14 cellular contexts compared by ENCODE assay signal in genomic region chr17:7711356-7711755, GRCh38. TPM values are rescaled to one million over a fixed set of nuclear protein-coding genes. Genes with fewer than 3 reads are reported as not detected.
A peak's percentile ranks its signal among the peaks of the same experiment; 100 is the strongest.
DNase-seq lines count a peak whose midpoint lies in the region; ATAC-seq and TF ChIP-seq lines count a peak whose summit lies in the region.
"Had no signal": no experiment of that assay in that cellular context is flagged by ENCODE, and none has a peak within 500 bp of the region (broad histone marks: within the 10 kb centered on the region; RNA-seq: fewer than 3 reads in every experiment).

No MANE protein-coding gene starts in this region.

- no peak overlapping the region for H3K23ac ChIP-seq in H9 (ENCODE audit: insufficient read length, low read depth, low read length)

- H3K4me1 ChIP-seq in H9 (ENCODE audit: insufficient read depth, low read length): peaks cover 3% of the 10 kb centered on the region

- no peak overlapping the region for H2BK120ac ChIP-seq in H9 (ENCODE audit: low read depth, low read length, poor library complexity, severe bottlenecking)

- H4K20me1 ChIP-seq in H9 (ENCODE audit: control insufficient read depth, insufficient read depth, insufficient read length): no peaks in the 10 kb centered on the region
- H4K20me1 ChIP-seq in neural cell (ENCODE audit: insufficient read depth): peaks cover under 1% of the 10 kb centered on the region

- POLR2A ChIA-PET in CD4-positive, alpha-beta T cell (lab: Charles Lee): no interaction called here

- no peak overlapping the region for H2BK15ac ChIP-seq in H9 (ENCODE audit: low read depth, low read length)

- H2AK5ac ChIP-seq in H9 (ENCODE audit: insufficient read length, low read length): no peak overlapping the region

- no peak overlapping the region for H3T11ph ChIP-seq in H9 (ENCODE audit: low read length)

- H3K4ac ChIP-seq in H9 (ENCODE audit: low read depth, low read length): no peak overlapping the region

- H3K27me3 ChIP-seq in H9 (ENCODE audit: insufficient read depth, low read length) (no peaks in the 10 kb centered on the region), brain microvascular endothelial cell (replicated peaks) (peaks cover 10% of the 10 kb centered on the region), neural cell (ENCODE audit: insufficient read depth, low read depth, low read length) (no peaks in the 10 kb centered on the region)
- peaks cover 51% of the 10 kb centered on the region for H3K27me3 ChIP-seq in CD4-positive, alpha-beta T cell (ENCODE audit: control insufficient read depth, insufficient read depth, low read length)
- H3K27me3 ChIP-seq: thyroid gland had no signal

- peaks cover 53% of the 10 kb centered on the region for H3K27me3 Mint-ChIP-seq in H9 (ENCODE audit: low read depth)
- H3K27me3 Mint-ChIP-seq in CD4-positive, alpha-beta T cell: peaks cover 82% of the 10 kb centered on the region

- H3F3A ChIP-seq in neural cell (ENCODE audit: insufficient read depth, low read length, poor library complexity, severe bottlenecking): peaks cover 8% of the 10 kb centered on the region

- H3K27ac Mint-ChIP-seq in H9: no peak overlapping the region; a peak in 1 of 7 replicates
- H3K27ac Mint-ChIP-seq in CD4-positive, alpha-beta T cell: no peak overlapping the region

- H4K5ac ChIP-seq in H9 (ENCODE audit: insufficient read length, low read depth, low read length): no peak overlapping the region

- H3K4me2 ChIP-seq in H9 (ENCODE audit: insufficient read depth, insufficient read length, low read length) (no peak overlapping the region), neural cell (ENCODE audit: low read length) (peak overlapping the region; percentile 54)

- H3K9me3 Mint-ChIP-seq in H9: no peaks in the 10 kb centered on the region
- H3K9me3 Mint-ChIP-seq in CD4-positive, alpha-beta T cell: no peaks in the 10 kb centered on the region

- H2BK20ac ChIP-seq in H9 (ENCODE audit: low read depth, low read length, poor library complexity, severe bottlenecking): no peak overlapping the region

- no peak overlapping the region for H3K56ac ChIP-seq in H9 (ENCODE audit: insufficient read length, low read depth, low read length)

- intact Hi-C loops in CD4-positive, alpha-beta T cell (cut with DNase I, micrococcal nuclease): no loop called here

- no peaks in the 10 kb centered on the region for H3K79me2 ChIP-seq in H9 (ENCODE audit: insufficient read depth, low read length)
- peaks cover 30% of the 10 kb centered on the region for H3K79me2 ChIP-seq in neural cell (replicated peaks; ENCODE audit: insufficient read depth, low read length)

- no peak for ATAC-seq in CD4-positive, alpha-beta T cell (ENCODE audit: poor library complexity)

- peak overlapping the region in 1 of 2 experiments; percentile 67; a peak in 3 of 5 replicates for H3K4me3 Mint-ChIP-seq in H9
- H3K4me3 Mint-ChIP-seq in CD4-positive, alpha-beta T cell: no peak overlapping the region

- in situ Hi-C loops in brain microvascular endothelial cell (cut with HindIII; ENCODE audit: low pct_ligation_motif_present, low sequenced_read_pairs): no loop called here

- H3K36me3 Mint-ChIP-seq in H9 (ENCODE audit: insufficient read depth in 1 of 3, low read depth in 3 of 3): peaks cover 0 to 7% (median 0%) of the 10 kb centered on the region in 3 experiments; a peak in 3 of 7 replicates
- no peaks in the 10 kb centered on the region for H3K36me3 Mint-ChIP-seq in CD4-positive, alpha-beta T cell (ENCODE audit: low read depth)

- H4K91ac ChIP-seq in H9 (ENCODE audit: insufficient read length, low read depth, low read length): no peak overlapping the region

- H3K79me1 ChIP-seq in H9 (ENCODE audit: insufficient read depth, low read depth, low read length, poor library complexity, severe bottlenecking): no peaks in the 10 kb centered on the region

- H3K4me3 ChIP-seq in brain microvascular endothelial cell (ENCODE audit: low read depth, low read length) (no peak overlapping the region), neural cell (ENCODE audit: low read length) (peak overlapping the region; percentile 59)
- H3K4me3 ChIP-seq: SK-N-MC, thyroid gland had no signal

- peaks cover under 1% of the 10 kb centered on the region for H3K23me2 ChIP-seq in H9 (ENCODE audit: insufficient read length, low read depth, low read length, poor library complexity, severe bottlenecking)

- H2AFZ ChIP-seq in H9 (ENCODE audit: low read length): no peak overlapping the region
- no peak overlapping the region for H2AFZ ChIP-seq in neural cell (ENCODE audit: low read depth, low read length)

- H3K9ac ChIP-seq in H9 (ENCODE audit: extremely low read depth, insufficient read length, low read length) (no peak overlapping the region), neural cell (ENCODE audit: low read length) (peak overlapping the region; percentile 70)

- H3K4me1 Mint-ChIP-seq in H9: peaks cover 32 to 52% of the 10 kb centered on the region in 2 experiments
- H3K4me1 Mint-ChIP-seq in CD4-positive, alpha-beta T cell (ENCODE audit: low read depth): peaks cover 16% of the 10 kb centered on the region

- TF ChIP-seq CTCF in H9 (conservative IDR thresholded peaks at IDR 0.05) (peak; percentile 59), brain microvascular endothelial cell (IDR thresholded peaks at IDR 0.05; ENCODE audit: low read depth, low read length, missing control alignments) (peak; percentile 42), neural cell (IDR thresholded peaks at IDR 0.05; ENCODE audit: poor library complexity, severe bottlenecking) (peak; percentile 47)
- no peak for TF ChIP-seq CTCF in CD4-positive, alpha-beta T cell (IDR thresholded peaks at IDR 0.05)

- H3K27ac ChIP-seq in H9 (ENCODE audit: insufficient read length, low read depth, low read length) (no peak overlapping the region), brain microvascular endothelial cell (no peak overlapping the region), neural cell (ENCODE audit: low read length) (peak overlapping the region; percentile 94)
- H3K27ac ChIP-seq in CD4-positive, alpha-beta T cell (ENCODE audit: low read depth, low read length): no peak overlapping the region
- H3K27ac ChIP-seq: SK-N-MC, thyroid gland had no signal

- H3K18ac ChIP-seq in H9 (ENCODE audit: insufficient read length, low read depth, low read length): no peak overlapping the region

- H3K36me3 ChIP-seq in brain microvascular endothelial cell (replicated peaks) (no peaks in the 10 kb centered on the region), neural cell (ENCODE audit: insufficient read depth, low read length) (no peaks in the 10 kb centered on the region)
- H3K36me3 ChIP-seq: thyroid gland had no signal

- CTCF ChIA-PET in CD4-positive, alpha-beta T cell (lab: Charles Lee): interaction anchor here (1.5 kb wide), 1 partner anchor 24 kb away, joined by 3 read pairs; no protein-coding TSS in a partner anchor

- peak; percentile 18 to 26 for DNase-seq in SHP77 (lab: John Stamatoyannopoulos, UW)
- no peak for DNase-seq in SHP77 treated with DMSO at 0.1 percent for 48 hours (lab: John Stamatoyannopoulos, UW)
- peak; percentile 74 for DNase-seq in H9
- DNase-seq in brain microvascular endothelial cell: no peak
- DNase-seq in CD4-positive, alpha-beta T cell: no peak
- DNase-seq in midbrain (lab: John Stamatoyannopoulos, UW): no peak
- DNase-seq in central memory CD4-positive, alpha-beta T cell: no peak
- DNase-seq: activated CD4-positive, CD25-positive, alpha-beta regulatory T cell treated with anti-CD3 and anti-CD28 coated beads, Interleukin-2, amount 50 U/mL, for 72 hours; activated naive CD4-positive, alpha-beta T cell; cortex of kidney; thyroid gland had no signal

- H2BK5ac ChIP-seq in H9 (ENCODE audit: insufficient read length, low read length): no peak overlapping the region

- H3K9me3 ChIP-seq in H9 (ENCODE audit: control insufficient read depth, low read depth, low read length) (no peaks in the 10 kb centered on the region), neural cell (ENCODE audit: low read length) (no peaks in the 10 kb centered on the region)
- no peaks in the 10 kb centered on the region for H3K9me3 ChIP-seq in CD4-positive, alpha-beta T cell (ENCODE audit: control insufficient read depth, low read length)
- H3K9me3 ChIP-seq: thyroid gland had no signal

- WGBS in H9 (ENCODE audit: extremely low coverage, insufficient read length, low lambda C conversion rate): no CpG with 5 or more reads among the region's 4 CpGs

- no peak for TF ChIP-seq EP300 in neural cell (conservative IDR thresholded peaks at IDR 0.05; ENCODE audit: poor library complexity, severe bottlenecking)

- H2BK12ac ChIP-seq in H9 (ENCODE audit: insufficient read length, low read depth, low read length): no peak overlapping the region

- no peaks in the 10 kb centered on the region for H3K9me2 ChIP-seq in neural cell (ENCODE audit: insufficient read depth, low read length)

- H4K8ac ChIP-seq in H9 (replicated peaks; ENCODE audit: insufficient read length, low read depth, low read length): no peak overlapping the region

- TF ChIP-seq RAD21 in neural cell (conservative IDR thresholded peaks at IDR 0.05): no peak

- no peak overlapping the region for H3K14ac ChIP-seq in H9 (ENCODE audit: insufficient read depth, low read length)

TF ChIP-seq in neural cell, 6 proteins besides CTCF, POLR2A, EP300 and RAD21:
- TF ChIP-seq SMC3 (conservative IDR thresholded peaks at IDR 0.05; ENCODE audit: poor library complexity): no peak

RNA-seq across cellular contexts. Expression of gene DNAH2, which starts 6.2 kb away (rescaled TPM):
- 0.15 and 0.22 TPM in 2 replicates for total RNA-seq in H9 (2021)
- polyA plus RNA-seq in neural cell: 2.0 and 2.1 TPM in 2 replicates
- 2.8 and 4.1 TPM in 2 replicates for polyA minus RNA-seq in neural cell
- total RNA-seq in CD4-positive, alpha-beta T cell: not detected
- total RNA-seq: glomerular endothelial cell had no signal

RNA-seq across cellular contexts. Expression of gene EFNB3, which starts 6.4 kb away (rescaled TPM):
- 11.3 and 11.4 TPM in 2 replicates for total RNA-seq in H9 (2021)
- polyA plus RNA-seq in neural cell: 36.4 and 46.5 TPM in 2 replicates
- polyA minus RNA-seq in neural cell: 36.3 and 40.2 TPM in 2 replicates
- not detected for total RNA-seq in CD4-positive, alpha-beta T cell

RNA-seq across cellular contexts. Expression of gene WRAP53, which starts 23.1 kb away (rescaled TPM):
- total RNA-seq in H9 (2021): 27.0 and 29.8 TPM in 2 replicates
- polyA plus RNA-seq in neural cell: 20.1 and 22.4 TPM in 2 replicates
- 13.8 and 16.8 TPM in 2 replicates for polyA minus RNA-seq in neural cell
- 1 to 10 TPM; 3.9 to 4.0 TPM for total RNA-seq in CD4-positive, alpha-beta T cell

RNA-seq across cellular contexts. Expression of gene TP53, which starts 24.1 kb away (rescaled TPM):
- total RNA-seq in H9 (2021): 163 and 164 TPM in 2 replicates
- polyA plus RNA-seq in neural cell: 13.8 and 14.3 TPM in 2 replicates
- 15.3 and 16.3 TPM in 2 replicates for polyA minus RNA-seq in neural cell
- 10 to 100 TPM; 25.8 to 26.0 TPM for total RNA-seq in CD4-positive, alpha-beta T cell

Comparison
In these comparisons a context has a peak if more than half of its experiments do, and no peak if none do; other contexts are left out.
1. DNase-seq: peak in SHP77 (2 of 2) and H9 (single experiment); none in SHP77 treated with DMSO at 0.1 percent for 48 hours (single experiment), brain microvascular endothelial cell (single experiment), CD4-positive, alpha-beta T cell (0 of 10), midbrain (single experiment) and central memory CD4-positive, alpha-beta T cell (single experiment).
2. RNA of gene EFNB3, which starts 6.4 kb away (total RNA-seq): 11.3 to 11.4 TPM in H9; not detected in CD4-positive, alpha-beta T cell; every median in the first group is over 10 times any median in the second.